In genomic region chr1:70222716-70223235, GRCh38 we compare ENCODE assay signal across 9 cellular contexts. TPM values are rescaled to one million over a fixed set of nuclear protein-coding genes. Genes with fewer than 3 reads are reported as not detected.
DNase-seq lines count a peak whose midpoint lies in the region; ATAC-seq and TF ChIP-seq lines count a peak whose summit lies in the region.
"Had no signal": no experiment of that assay in that cellular context is flagged by ENCODE, and none has a peak within 500 bp of the region (broad histone marks: within the 10 kb centered on the region; RNA-seq: fewer than 3 reads in every experiment).

No MANE protein-coding gene starts in this region.

- H3K27me3 Mint-ChIP-seq in progenitor cell of endocrine pancreas: no peaks in the 10 kb centered on the region

- intact Hi-C loops in Panc1 (cut with micrococcal nuclease; ENCODE audit: unreplicated experiment): no loop called here

- H3K36me3 Mint-ChIP-seq in progenitor cell of endocrine pancreas (ENCODE audit: insufficient read depth): peaks cover 11% of the 10 kb centered on the region

- POLR2A ChIA-PET in Panc1 (lab: Charles Lee): no interaction called here

- no peaks in the 10 kb centered on the region for H3K27me3 ChIP-seq in Panc1 (ENCODE audit: control insufficient read depth, insufficient read depth, low read length)

- no peaks in the 10 kb centered on the region for H3K9me3 Mint-ChIP-seq in progenitor cell of endocrine pancreas (ENCODE audit: low read depth)

- H3K36me3 ChIP-seq in Panc1 (ENCODE audit: control insufficient read depth, insufficient read depth, low read length): peaks cover 40% of the 10 kb centered on the region

- peak overlapping the region; percentile 98; the same call in 1 of the 2 replicates for H3K27ac ChIP-seq in Panc1 (ENCODE audit: low read length)

- H3K4me1 ChIP-seq in Panc1 (ENCODE audit: control insufficient read depth, insufficient read depth, low read length): peaks cover 46% of the 10 kb centered on the region

- DNase-seq in Panc1 (ENCODE audit: low read depth, low spot score): no peak
- DNase-seq in epithelial cell of esophagus (ENCODE audit: low read depth): no peak
- DNase-seq in progenitor cell of endocrine pancreas (ENCODE audit: low spot score, unreplicated experiment): no peak
- no peak for DNase-seq in EL
- no peak for DNase-seq in globus pallidus (ENCODE audit: low spot score)
- DNase-seq in stimulated activated CD4-positive, alpha-beta T cell treated with anti-CD3 and anti-CD28 coated beads, Interleukin-4, amount 100 ng/mL, for 1 hour: no peak
- DNase-seq: NCI-H2171 had no signal

- peak overlapping the region; percentile 99 for H3K27ac Mint-ChIP-seq in progenitor cell of endocrine pancreas

- no peaks in the 10 kb centered on the region for H3K9me3 ChIP-seq in Panc1 (ENCODE audit: control insufficient read depth, insufficient read depth, low read depth, low read length)

- in situ Hi-C loops in Panc1 (cut with HindIII; ENCODE audit: low pct_unique_long_range_greater_than_20kb, low sequenced_read_pairs): no loop called here

- H3K4me3 Mint-ChIP-seq in progenitor cell of endocrine pancreas (ENCODE audit: low read depth): peak overlapping the region; percentile 91

- peaks cover 35% of the 10 kb centered on the region for H3K4me1 Mint-ChIP-seq in progenitor cell of endocrine pancreas (ENCODE audit: low read depth)

- CTCF ChIA-PET in Panc1 (lab: Charles Lee): no interaction called here

- H3K4me3 ChIP-seq in GM08714 (ENCODE audit: low read length): peak overlapping the region; percentile 97; the same call in 1 of the 2 replicates
- H3K4me3 ChIP-seq in Panc1 (ENCODE audit: low read depth in 2 of 2, low read length in 2 of 2): peak overlapping the region; percentile 64 to 94; a peak in 3 of 4 replicates
- H3K4me3 ChIP-seq in epithelial cell of esophagus (ENCODE audit: low read length): peak overlapping the region; percentile 63

- TF ChIP-seq CTCF in Panc1 (IDR thresholded peaks at IDR 0.05) (no peak), epithelial cell of esophagus (IDR thresholded peaks at IDR 0.05; ENCODE audit: insufficient read depth, low read depth, low read length, missing control alignments) (no peak), progenitor cell of endocrine pancreas (IDR thresholded peaks at IDR 0.05; ENCODE audit: unreplicated experiment) (no peak)

- no peak for ATAC-seq in Panc1
- ATAC-seq in HG02973 (IDR thresholded peaks at IDR 0.05; ENCODE audit: unreplicated experiment): no peak

- BruUV-seq in Panc1 (replicated peaks; lab: Mats Ljungman, UMichigan): no TSS peak

RNA-seq across cellular contexts. Expression of gene SRSF11, which starts 1.6 kb away (rescaled TPM):
- total RNA-seq in Panc1 (2021; ENCODE audit: unreplicated experiment) (145 TPM), progenitor cell of endocrine pancreas (314 and 318 TPM in 2 replicates)
- polyA plus RNA-seq in Panc1 (2012; ENCODE audit: insufficient read length): 117 TPM

RNA-seq across cellular contexts. Expression of gene LRRC40, which starts 17.4 kb away (rescaled TPM):
- total RNA-seq in Panc1 (2021; ENCODE audit: unreplicated experiment): 15.9 TPM
- 8.1 TPM for polyA plus RNA-seq in Panc1 (2012; ENCODE audit: insufficient read length)
- total RNA-seq in progenitor cell of endocrine pancreas: 27.4 and 28.7 TPM in 2 replicates
